In genomic region chr7:78510580-78511188, GRCh38 we compare ENCODE assay signal across 8 cellular contexts.
A peak's percentile ranks its signal among the peaks of the same experiment; 100 is the strongest.
DNase-seq lines count a peak whose midpoint lies in the region; ATAC-seq and TF ChIP-seq lines count a peak whose summit lies in the region.

No MANE protein-coding gene starts in this region.

- POLR2A ChIA-PET in activated CD4-positive, alpha-beta memory T cell treated with anti-CD3 and anti-CD28 coated beads for 36 hours (lab: Charles Lee) = no interaction called here
- POLR2A ChIA-PET in activated CD4-positive, alpha-beta memory T cell treated with anti-CD3 and anti-CD28 coated beads, Interleukin-2, amount 10 ng/mL, durations not matched to agents 7 days and 5 days (lab: Charles Lee) = no interaction called here

- H3K36me3 Mint-ChIP-seq in activated CD4-positive, alpha-beta memory T cell treated with anti-CD3 and anti-CD28 coated beads for 36 hours = no peaks in the 10 kb centered on the region
- no peaks in the 10 kb centered on the region for H3K36me3 Mint-ChIP-seq in activated CD4-positive, alpha-beta memory T cell treated with anti-CD3 and anti-CD28 coated beads, Interleukin-2, amount 10 ng/mL, durations not matched to agents 7 days and 5 days (ENCODE audit: low read depth)

- no peaks in the 10 kb centered on the region for H3K9me3 Mint-ChIP-seq in activated CD4-positive, alpha-beta memory T cell treated with anti-CD3 and anti-CD28 coated beads for 36 hours
- no peaks in the 10 kb centered on the region for H3K9me3 Mint-ChIP-seq in activated CD4-positive, alpha-beta memory T cell treated with anti-CD3 and anti-CD28 coated beads, Interleukin-2, amount 10 ng/mL, durations not matched to agents 7 days and 5 days

- TF ChIP-seq CTCF in coronary artery (IDR thresholded peaks at IDR 0.05) = peak; percentile 50

- peak; percentile 72 for ATAC-seq in HG02943 (IDR thresholded peaks at IDR 0.05; ENCODE audit: low read depth, unreplicated experiment)

- peak; percentile 10 for DNase-seq in activated CD4-positive, alpha-beta memory T cell treated with anti-CD3 and anti-CD28 coated beads for 36 hours
- no peak for DNase-seq in activated CD4-positive, alpha-beta memory T cell treated with anti-CD3 and anti-CD28 coated beads, Interleukin-2, amount 10 ng/mL, durations not matched to agents 7 days and 5 days
- peak; percentile 93 for DNase-seq in NCI-H69 (lab: John Stamatoyannopoulos, UW)
- DNase-seq in coronary artery (ENCODE audit: low spot score) = no peak
- peak; percentile 77 for DNase-seq in midbrain (lab: John Stamatoyannopoulos, UW)
- DNase-seq in NCI-H1930 (lab: John Stamatoyannopoulos, UW) = no peak
- no peak for DNase-seq in GDM1 (lab: John Stamatoyannopoulos, UW)

- no peak overlapping the region for H3K4me3 Mint-ChIP-seq in activated CD4-positive, alpha-beta memory T cell treated with anti-CD3 and anti-CD28 coated beads for 36 hours
- no peak overlapping the region for H3K4me3 Mint-ChIP-seq in activated CD4-positive, alpha-beta memory T cell treated with anti-CD3 and anti-CD28 coated beads, Interleukin-2, amount 10 ng/mL, durations not matched to agents 7 days and 5 days

- no peak overlapping the region for H3K27ac ChIP-seq in coronary artery

- H3K4me1 Mint-ChIP-seq in activated CD4-positive, alpha-beta memory T cell treated with anti-CD3 and anti-CD28 coated beads for 36 hours (ENCODE audit: low read depth) = no peaks in the 10 kb centered on the region
- no peaks in the 10 kb centered on the region for H3K4me1 Mint-ChIP-seq in activated CD4-positive, alpha-beta memory T cell treated with anti-CD3 and anti-CD28 coated beads, Interleukin-2, amount 10 ng/mL, durations not matched to agents 7 days and 5 days

- intact Hi-C loops in activated CD4-positive, alpha-beta memory T cell treated with anti-CD3 and anti-CD28 coated beads for 36 hours (cut with micrococcal nuclease) = no loop called here

- H3K27me3 Mint-ChIP-seq in activated CD4-positive, alpha-beta memory T cell treated with anti-CD3 and anti-CD28 coated beads for 36 hours = no peaks in the 10 kb centered on the region
- H3K27me3 Mint-ChIP-seq in activated CD4-positive, alpha-beta memory T cell treated with anti-CD3 and anti-CD28 coated beads, Interleukin-2, amount 10 ng/mL, durations not matched to agents 7 days and 5 days = no peaks in the 10 kb centered on the region

- H3K4me3 ChIP-seq in coronary artery = no peak overlapping the region

- CTCF ChIA-PET in activated CD4-positive, alpha-beta memory T cell treated with anti-CD3 and anti-CD28 coated beads for 36 hours (lab: Charles Lee) = no interaction called here
- CTCF ChIA-PET in activated CD4-positive, alpha-beta memory T cell treated with anti-CD3 and anti-CD28 coated beads, Interleukin-2, amount 10 ng/mL, durations not matched to agents 7 days and 5 days (lab: Charles Lee) = no interaction called here

- no peak overlapping the region for H3K27ac Mint-ChIP-seq in activated CD4-positive, alpha-beta memory T cell treated with anti-CD3 and anti-CD28 coated beads for 36 hours
- H3K27ac Mint-ChIP-seq in activated CD4-positive, alpha-beta memory T cell treated with anti-CD3 and anti-CD28 coated beads, Interleukin-2, amount 10 ng/mL, durations not matched to agents 7 days and 5 days = no peak overlapping the region

Comparison
In these comparisons a context has a peak if more than half of its experiments do, and no peak if none do; other contexts are left out.
1. DNase-seq: peak in activated CD4-positive, alpha-beta memory T cell treated with anti-CD3 and anti-CD28 coated beads for 36 hours (single experiment), NCI-H69 (single experiment) and midbrain (single experiment); none in activated CD4-positive, alpha-beta memory T cell treated with anti-CD3 and anti-CD28 coated beads, Interleukin-2, amount 10 ng/mL, durations not matched to agents 7 days and 5 days (single experiment), coronary artery (single experiment), NCI-H1930 (0 of 2) and GDM1 (single experiment).